21 cellular contexts compared by ENCODE assay signal in genomic region chr4:7714738-7715137, GRCh38.
A peak's percentile ranks its signal among the peaks of the same experiment; 100 is the strongest.
DNase-seq lines count a peak whose midpoint lies in the region; ATAC-seq, FAIRE-seq and TF ChIP-seq lines count a peak whose summit lies in the region.
"Had no signal": no experiment of that assay in that cellular context is flagged by ENCODE, and none has a peak within 500 bp of the region (broad histone marks: within the 10 kb centered on the region; RNA-seq: fewer than 3 reads in every experiment).

No MANE protein-coding gene starts in this region.

- intact Hi-C loops in K562 (cut with micrococcal nuclease), result loop anchor here (5.0 kb wide), 1 partner anchor 517 kb away; no protein-coding TSS in a partner anchor

- CTCF ChIA-PET in A549 (lab: Yijun Ruan, JAX), result interaction anchor here (1.0 to 1.8 kb wide), 3 partner anchors 520 to 563 kb away, joined by 3 to 5 read pairs (median 3); no protein-coding TSS in a partner anchor
- CTCF ChIA-PET in K562 (lab: Yijun Ruan, JAX; ENCODE audit: low intra/inter-chr PET ratio), result no interaction called here

- ATAC-seq in A549 (no peak), K562 (no peak), HG03175 (IDR thresholded peaks at IDR 0.05; ENCODE audit: unreplicated experiment) (no peak)
- ATAC-seq: CD8-positive, alpha-beta T cell had no signal

- H3K9me3 Mint-ChIP-seq in neural progenitor cell, result peaks cover 4% of the 10 kb centered on the region
- H3K9me3 Mint-ChIP-seq: CD8-positive, alpha-beta T cell had no signal

- H3K4me2 ChIP-seq in A549 (no peak overlapping the region), K562 (ENCODE audit: insufficient read depth, low read length) (no peak overlapping the region), neural progenitor cell (no peak overlapping the region)

- H3K27ac ChIP-seq in A549, result no peak overlapping the region
- H3K27ac ChIP-seq in K562 (ENCODE audit: extremely low read depth, low read depth, low read length), result no peak overlapping the region
- no peak overlapping the region for H3K27ac ChIP-seq in neural progenitor cell
- H3K27ac ChIP-seq: C4-2B had no signal

- peaks cover 4% of the 10 kb centered on the region for H3K36me3 Mint-ChIP-seq in neural progenitor cell
- H3K36me3 Mint-ChIP-seq: CD8-positive, alpha-beta T cell had no signal

- no peak overlapping the region for H3K9ac ChIP-seq in K562 (ENCODE audit: insufficient read depth in 1 of 2, low read depth in 2 of 2, low read length in 2 of 2)
- H3K9ac ChIP-seq in neural progenitor cell, result no peak overlapping the region

- H2AFZ ChIP-seq in K562 (ENCODE audit: low read depth, low read length), result no peak overlapping the region
- no peak overlapping the region for H2AFZ ChIP-seq in neural progenitor cell (replicated peaks)

- H3K27ac Mint-ChIP-seq in neural progenitor cell, result peak overlapping the region; percentile 76
- H3K27ac Mint-ChIP-seq: B cell; CD4-positive, alpha-beta T cell; CD8-positive, alpha-beta T cell had no signal

- H3K4me3 ChIP-seq in A549 (no peak overlapping the region), K562 (no peak overlapping the region), neural progenitor cell (no peak overlapping the region)

- no peaks in the 10 kb centered on the region for H3F3A ChIP-seq in neural progenitor cell (ENCODE audit: low read depth)

- no peaks in the 10 kb centered on the region for H3K79me2 ChIP-seq in K562 (ENCODE audit: control insufficient read depth, insufficient read depth, low read length)
- no peaks in the 10 kb centered on the region for H3K79me2 ChIP-seq in neural progenitor cell (ENCODE audit: low read depth)

- H3K27me3 ChIP-seq in K562 (ENCODE audit: control insufficient read depth in 2 of 2, insufficient read depth in 2 of 2, low read length in 2 of 2) (peaks cover 10 to 55% of the 10 kb centered on the region in 2 experiments), neural progenitor cell (peaks cover 26% of the 10 kb centered on the region)
- H3K27me3 ChIP-seq: BLaER1 treated with 17β-estradiol and CSF1 and Interleukin-3, amounts not matched to agents 10 nM and 100 nM had no signal

- H3K4me3 Mint-ChIP-seq in neural progenitor cell, result peak overlapping the region; percentile 65
- H3K4me3 Mint-ChIP-seq: B cell; CD4-positive, alpha-beta T cell; CD8-positive, alpha-beta T cell had no signal

- H4K20me1 ChIP-seq in K562 (replicated peaks; ENCODE audit: control insufficient read depth, insufficient read depth, low read length) (peaks cover 13% of the 10 kb centered on the region), neural progenitor cell (ENCODE audit: low read depth) (no peaks in the 10 kb centered on the region)

- no TSS peak for BruUV-seq in K562 (replicated peaks; lab: Mats Ljungman, UMichigan)

- TF ChIP-seq RAD21 in A549 (conservative IDR thresholded peaks at IDR 0.05 in 1 of 2, IDR thresholded peaks at IDR 0.05 in 1 of 2) (no peak), K562 (CRISPR knock-in tag; conservative IDR thresholded peaks at IDR 0.05 in 1 of 2, IDR thresholded peaks at IDR 0.05 in 1 of 2) (no peak)

- H3K4me1 ChIP-seq in A549 (no peaks in the 10 kb centered on the region), K562 (replicated peaks in 1 of 2; ENCODE audit: control insufficient read depth in 2 of 2, insufficient read depth in 2 of 2, low read length in 2 of 2) (peaks cover 0 to 12% of the 10 kb centered on the region in 2 experiments; a peak in 1 of 5 replicates), neural progenitor cell (peaks cover 25% of the 10 kb centered on the region)

- in situ Hi-C loops in K562 (cut with MboI), result no loop called here

- H3K9me1 ChIP-seq in K562 (ENCODE audit: control insufficient read depth, insufficient read depth, low read length), result peaks cover 2% of the 10 kb centered on the region

- WGBS in A549 (ENCODE audit: missing lambda C conversion rate), result 78% methylated on average over 1 of the region's 1 CpG
- WGBS in K562 (ENCODE audit: insufficient coverage, low coverage, missing lambda C conversion rate), result 0% methylated on average over 1 of the region's 1 CpG

- H3K9me3 ChIP-seq in A549 (no peaks in the 10 kb centered on the region), K562 (replicated peaks; ENCODE audit: control insufficient read depth, insufficient read depth, low read depth, low read length) (no peaks in the 10 kb centered on the region), neural progenitor cell (ENCODE audit: low read depth) (no peaks in the 10 kb centered on the region)
- H3K9me3 ChIP-seq: Caco-2 had no signal

- TF ChIP-seq POLR2A in A549 (IDR thresholded peaks at IDR 0.05; ENCODE audit: low read length) (no peak), K562 (conservative IDR thresholded peaks at IDR 0.05) (no peak)

- H3K36me3 ChIP-seq in K562 (ENCODE audit: control insufficient read depth, insufficient read depth, low read length) (no peaks in the 10 kb centered on the region), neural progenitor cell (no peaks in the 10 kb centered on the region)

- TF ChIP-seq CTCF in A549 (IDR thresholded peaks at IDR 0.05) (no peak), K562 (IDR thresholded peaks at IDR 0.05 in 2 of 3, conservative IDR thresholded peaks at IDR 0.05 in 1 of 3; ENCODE audit: insufficient read depth in 2 of 3, low read depth in 1 of 3, low read length in 3 of 3) (no peak), neural progenitor cell (IDR thresholded peaks at IDR 0.05) (no peak)

- no peak for FAIRE-seq in A549 (lab: Jason Lieb, UNC)
- no peak for FAIRE-seq in K562 (lab: Jason Lieb, UNC)
- no peak for FAIRE-seq in GM19239 (lab: Jason Lieb, UNC)
- FAIRE-seq: A204.1, D721Med, G401.6, GM12891 had no signal

- DNase-seq in A549 (ENCODE audit: low read depth in 1 of 2, low spot score in 1 of 2), result no peak
- DNase-seq in K562 (ENCODE audit: extremely low read depth in 1 of 4, low spot score in 3 of 4), result no peak
- no peak for DNase-seq in neural progenitor cell (ENCODE audit: low spot score)
- no peak for DNase-seq in putamen (ENCODE audit: low spot score)
- no peak for DNase-seq in GM19239 (ENCODE audit: insufficient read length, low spot score)
- DNase-seq: 8988T; AML-193; Caco-2; Calu3; CD4-positive, alpha-beta T cell; CD8-positive, alpha-beta T cell; DMS79 treated with DMSO at 0.1 percent for 48 hours; GF-D8 had no signal

- H3K27me3 Mint-ChIP-seq in neural progenitor cell (ENCODE audit: insufficient read depth, low read depth), result peaks cover 12% of the 10 kb centered on the region

- POLR2A ChIA-PET in A549 (lab: Yijun Ruan, JAX) (no interaction called here), K562 (lab: Yijun Ruan, JAX) (interaction anchor here (0.6 kb wide), 1 partner anchor 38 kb away, joined by 4 read pairs; no protein-coding TSS in a partner anchor)

- TF ChIP-seq EP300 in A549 (IDR thresholded peaks at IDR 0.05) (no peak), K562 (IDR thresholded peaks at IDR 0.05; ENCODE audit: low read length) (no peak)

- peaks cover 34% of the 10 kb centered on the region for H3K4me1 Mint-ChIP-seq in neural progenitor cell
- H3K4me1 Mint-ChIP-seq: B cell had no signal

TF ChIP-seq in A549, 52 proteins besides CTCF, POLR2A, EP300 and RAD21:
- no peak for TF ChIP-seq POLR2AphosphoS2 (conservative IDR thresholded peaks at IDR 0.05; ENCODE audit: low read length)
- TF ChIP-seq ZFP36 (IDR thresholded peaks at IDR 0.05; ENCODE audit: borderline replicate concordance, partially characterized antibody), result peak; percentile 53

TF ChIP-seq in K562, 482 proteins besides CTCF, POLR2A, EP300 and RAD21:
- no peak for TF ChIP-seq CC2D1A (IDR thresholded peaks at IDR 0.05)
- TF ChIP-seq ZFP36 (IDR thresholded peaks at IDR 0.05; ENCODE audit: low read depth, low read length, partially characterized antibody), result peak; percentile 73

Comparison
In these comparisons a context has a peak if more than half of its experiments do, and no peak if none do; other contexts are left out.
1. Of the 35 proteins assayed by ChIP-seq in both K562 and A549: peak only in K562: none; only in A549: none; in both: ZFP36; in neither: 34.